In the genomic region with DNA sequence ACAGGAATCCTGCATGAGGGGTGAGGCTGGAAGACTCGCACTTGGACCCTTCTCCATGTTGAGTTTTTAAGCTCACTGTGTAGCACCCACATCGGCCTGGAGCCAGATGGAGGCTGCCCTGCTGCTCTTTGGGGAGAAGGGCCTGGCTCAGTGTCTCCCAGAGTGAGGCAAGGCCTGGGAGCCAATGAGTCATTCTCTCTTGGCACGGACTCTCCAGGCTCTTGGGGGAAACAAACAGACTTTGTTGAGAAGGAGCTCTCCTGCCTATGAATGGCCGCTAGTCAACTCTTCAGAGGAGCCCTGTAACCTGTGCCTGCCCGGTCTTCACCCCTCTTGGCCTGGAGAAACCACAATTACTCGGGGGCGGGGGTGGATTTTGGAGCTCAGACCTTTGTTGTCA, we compare ENCODE assay signal across 12 cellular contexts. TPM values are rescaled to one million over a fixed set of nuclear protein-coding genes. Genes with fewer than 3 reads are reported as not detected.
DNase-seq lines count a peak whose midpoint lies in the region; ATAC-seq and TF ChIP-seq lines count a peak whose summit lies in the region.
"Had no signal": no experiment of that assay in that cellular context is flagged by ENCODE, and none has a peak within 500 bp of the region (broad histone marks: within the 10 kb centered on the region; RNA-seq: fewer than 3 reads in every experiment).

No MANE protein-coding gene starts in this region.

- no peak for TF ChIP-seq EP300 in upper lobe of left lung (IDR thresholded peaks at IDR 0.05)

- H3K9me3 ChIP-seq in lower lobe of right lung, result no peaks in the 10 kb centered on the region
- H3K9me3 ChIP-seq in upper lobe of left lung, result no peaks in the 10 kb centered on the region
- no peaks in the 10 kb centered on the region for H3K9me3 ChIP-seq in HAP-1

- H3K27me3 ChIP-seq in lower lobe of right lung (ENCODE audit: low read depth) (no peaks in the 10 kb centered on the region), upper lobe of left lung (no peaks in the 10 kb centered on the region), HAP-1 (ENCODE audit: low read depth) (no peaks in the 10 kb centered on the region)

- no peaks in the 10 kb centered on the region for H3K9me3 Mint-ChIP-seq in activated naive CD4-positive, alpha-beta T cell treated with anti-CD3 and anti-CD28 coated beads for 36 hours
- no peaks in the 10 kb centered on the region for H3K9me3 Mint-ChIP-seq in nephron progenitor cell
- H3K9me3 Mint-ChIP-seq: activated naive CD8-positive, alpha-beta T cell treated with anti-CD3 and anti-CD28 coated beads, Interleukin-2, amount 10 ng/mL, durations not matched to agents 7 days and 5 days; naive B cell had no signal

- H3K4me3 ChIP-seq in lower lobe of right lung (no peak overlapping the region), upper lobe of left lung (no peak overlapping the region), HAP-1 (no peak overlapping the region)

- 72 to 79% methylated on average over 6 to 7 of the region's 7 CpGs for WGBS in upper lobe of left lung, 2 donors

- in situ Hi-C loops in HAP-1 (cut with MboI; ENCODE audit: low sequenced_read_pairs), result no loop called here

- H3K27ac Mint-ChIP-seq in activated naive CD4-positive, alpha-beta T cell treated with anti-CD3 and anti-CD28 coated beads for 36 hours, result no peak overlapping the region
- no peak overlapping the region for H3K27ac Mint-ChIP-seq in nephron progenitor cell
- H3K27ac Mint-ChIP-seq: activated naive CD8-positive, alpha-beta T cell treated with anti-CD3 and anti-CD28 coated beads, Interleukin-2, amount 10 ng/mL, durations not matched to agents 7 days and 5 days; naive B cell had no signal

- TF ChIP-seq CTCF in lower lobe of right lung (IDR thresholded peaks at IDR 0.05), result no peak
- TF ChIP-seq CTCF in upper lobe of left lung (IDR thresholded peaks at IDR 0.05), result no peak
- TF ChIP-seq CTCF in nephron progenitor cell (IDR thresholded peaks at IDR 0.05), result no peak

- no peaks in the 10 kb centered on the region for H3K27me3 Mint-ChIP-seq in activated naive CD4-positive, alpha-beta T cell treated with anti-CD3 and anti-CD28 coated beads for 36 hours (ENCODE audit: low read depth)
- H3K27me3 Mint-ChIP-seq in nephron progenitor cell (ENCODE audit: low read depth, poor library complexity), result peaks cover 10% of the 10 kb centered on the region

- CTCF ChIA-PET in activated naive CD4-positive, alpha-beta T cell treated with anti-CD3 and anti-CD28 coated beads for 36 hours (lab: Charles Lee), result no interaction called here

- intact Hi-C loops in lower lobe of right lung (cut with DNase I), result no loop called here
- intact Hi-C loops in activated naive CD4-positive, alpha-beta T cell treated with anti-CD3 and anti-CD28 coated beads for 36 hours (cut with micrococcal nuclease), result no loop called here

- DNase-seq in RPMI7951 (ENCODE audit: low read depth), result peak; percentile 93
- no peak for DNase-seq in lower lobe of right lung
- peak in 1 of 2 donors; percentile 67 for DNase-seq in upper lobe of left lung
- no peak for DNase-seq in activated naive CD4-positive, alpha-beta T cell treated with anti-CD3 and anti-CD28 coated beads for 36 hours
- DNase-seq in HAP-1 (ENCODE audit: low spot score in 2 of 2), result no peak
- DNase-seq in nephron progenitor cell, result no peak
- DNase-seq: activated naive CD8-positive, alpha-beta T cell treated with anti-CD3 and anti-CD28 coated beads, Interleukin-2, amount 10 ng/mL, durations not matched to agents 7 days and 5 days; naive B cell; NCI-H146 had no signal

- H3K4me3 Mint-ChIP-seq in activated naive CD4-positive, alpha-beta T cell treated with anti-CD3 and anti-CD28 coated beads for 36 hours, result no peak overlapping the region
- no peak overlapping the region for H3K4me3 Mint-ChIP-seq in nephron progenitor cell
- H3K4me3 Mint-ChIP-seq: activated naive CD8-positive, alpha-beta T cell treated with anti-CD3 and anti-CD28 coated beads, Interleukin-2, amount 10 ng/mL, durations not matched to agents 7 days and 5 days; naive B cell had no signal

- H3K27ac ChIP-seq in lower lobe of right lung (no peak overlapping the region), upper lobe of left lung (no peak overlapping the region)
- H3K27ac ChIP-seq: HL-60 had no signal

- H3K36me3 ChIP-seq in lower lobe of right lung (no peaks in the 10 kb centered on the region), upper lobe of left lung (no peaks in the 10 kb centered on the region), HAP-1 (replicated peaks) (no peaks in the 10 kb centered on the region)

- H3K4me1 ChIP-seq in lower lobe of right lung, result peaks cover 5% of the 10 kb centered on the region
- no peaks in the 10 kb centered on the region for H3K4me1 ChIP-seq in upper lobe of left lung
- H3K4me1 ChIP-seq in HAP-1, result no peaks in the 10 kb centered on the region

- ATAC-seq in esophagus mucosa (peak; percentile 84), lower lobe of right lung (peak; percentile 48 to 77), upper lobe of left lung (ENCODE audit: low FRiP score in 2 of 2) (peak; percentile 11 to 59), GM21528 (IDR thresholded peaks at IDR 0.05; ENCODE audit: low FRiP score, unreplicated experiment) (no peak)

- H3K4me1 Mint-ChIP-seq in activated naive CD4-positive, alpha-beta T cell treated with anti-CD3 and anti-CD28 coated beads for 36 hours (ENCODE audit: low read depth), result no peaks in the 10 kb centered on the region
- peaks cover 6% of the 10 kb centered on the region for H3K4me1 Mint-ChIP-seq in nephron progenitor cell
- H3K4me1 Mint-ChIP-seq: activated naive CD8-positive, alpha-beta T cell treated with anti-CD3 and anti-CD28 coated beads, Interleukin-2, amount 10 ng/mL, durations not matched to agents 7 days and 5 days; naive B cell had no signal

- no peaks in the 10 kb centered on the region for H3K36me3 Mint-ChIP-seq in activated naive CD4-positive, alpha-beta T cell treated with anti-CD3 and anti-CD28 coated beads for 36 hours (ENCODE audit: low read depth)
- no peaks in the 10 kb centered on the region for H3K36me3 Mint-ChIP-seq in nephron progenitor cell (ENCODE audit: low read depth)
- H3K36me3 Mint-ChIP-seq: activated naive CD8-positive, alpha-beta T cell treated with anti-CD3 and anti-CD28 coated beads, Interleukin-2, amount 10 ng/mL, durations not matched to agents 7 days and 5 days; naive B cell had no signal

- no peak for TF ChIP-seq POLR2A in upper lobe of left lung (IDR thresholded peaks at IDR 0.05)

RNA-seq across cellular contexts. Expression of gene MAF, which starts 50.8 kb away (rescaled TPM):
- total RNA-seq in RPMI7951 (2014; rRNA removed; shearing (Covaris generic)), result 0.48 and 0.88 TPM in 2 replicates
- total RNA-seq in esophagus mucosa (27.2 TPM), lower lobe of right lung (60.0 TPM), upper lobe of left lung (10 to 100 TPM; 21.1 to 90.1 (median 57.4) TPM)
- 1 to 10 TPM; 6.0 to 6.6 TPM for total RNA-seq in activated naive CD4-positive, alpha-beta T cell treated with anti-CD3 and anti-CD28 coated beads for 36 hours
